1 cellular context compared by ENCODE assay signal in the genomic region with DNA sequence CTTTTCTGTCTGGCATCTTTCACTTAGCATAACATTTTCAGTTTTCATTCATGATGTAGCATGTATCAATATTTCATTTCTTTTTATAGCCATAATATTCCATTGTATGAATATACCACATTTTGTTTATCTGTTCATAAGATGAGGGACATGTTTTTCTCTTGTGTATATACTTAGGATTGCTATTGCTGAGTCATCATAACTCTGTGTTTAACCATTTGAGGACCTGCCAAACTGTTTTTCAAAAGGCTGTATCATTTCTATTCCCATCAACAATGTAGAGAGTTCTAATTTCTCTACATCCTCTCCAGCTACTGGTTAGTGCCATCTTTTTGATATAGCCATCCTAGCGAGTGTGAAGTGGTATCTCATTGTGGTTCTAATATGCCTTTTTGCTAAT.
TF ChIP-seq lines count a peak whose summit lies in the region.

No MANE protein-coding gene starts in this region.

TF ChIP-seq in K562, 482 proteins besides CTCF, POLR2A, EP300 and RAD21 (continued from another document and continues in another):
- TF ChIP-seq REST (CRISPR knock-in tag; IDR thresholded peaks at IDR 0.05; ENCODE audit: low read depth) (no peak), RAD51 (IDR thresholded peaks at IDR 0.05; ENCODE audit: borderline replicate concordance, low read depth) (no peak), PML (IDR thresholded peaks at IDR 0.05; ENCODE audit: low read length) (no peak), HCFC1 (IDR thresholded peaks at IDR 0.05; ENCODE audit: low read depth, low read length) (no peak), ARHGAP35 (IDR thresholded peaks at IDR 0.05; ENCODE audit: partially characterized antibody) (no peak)
- TF ChIP-seq, protein P1, sequence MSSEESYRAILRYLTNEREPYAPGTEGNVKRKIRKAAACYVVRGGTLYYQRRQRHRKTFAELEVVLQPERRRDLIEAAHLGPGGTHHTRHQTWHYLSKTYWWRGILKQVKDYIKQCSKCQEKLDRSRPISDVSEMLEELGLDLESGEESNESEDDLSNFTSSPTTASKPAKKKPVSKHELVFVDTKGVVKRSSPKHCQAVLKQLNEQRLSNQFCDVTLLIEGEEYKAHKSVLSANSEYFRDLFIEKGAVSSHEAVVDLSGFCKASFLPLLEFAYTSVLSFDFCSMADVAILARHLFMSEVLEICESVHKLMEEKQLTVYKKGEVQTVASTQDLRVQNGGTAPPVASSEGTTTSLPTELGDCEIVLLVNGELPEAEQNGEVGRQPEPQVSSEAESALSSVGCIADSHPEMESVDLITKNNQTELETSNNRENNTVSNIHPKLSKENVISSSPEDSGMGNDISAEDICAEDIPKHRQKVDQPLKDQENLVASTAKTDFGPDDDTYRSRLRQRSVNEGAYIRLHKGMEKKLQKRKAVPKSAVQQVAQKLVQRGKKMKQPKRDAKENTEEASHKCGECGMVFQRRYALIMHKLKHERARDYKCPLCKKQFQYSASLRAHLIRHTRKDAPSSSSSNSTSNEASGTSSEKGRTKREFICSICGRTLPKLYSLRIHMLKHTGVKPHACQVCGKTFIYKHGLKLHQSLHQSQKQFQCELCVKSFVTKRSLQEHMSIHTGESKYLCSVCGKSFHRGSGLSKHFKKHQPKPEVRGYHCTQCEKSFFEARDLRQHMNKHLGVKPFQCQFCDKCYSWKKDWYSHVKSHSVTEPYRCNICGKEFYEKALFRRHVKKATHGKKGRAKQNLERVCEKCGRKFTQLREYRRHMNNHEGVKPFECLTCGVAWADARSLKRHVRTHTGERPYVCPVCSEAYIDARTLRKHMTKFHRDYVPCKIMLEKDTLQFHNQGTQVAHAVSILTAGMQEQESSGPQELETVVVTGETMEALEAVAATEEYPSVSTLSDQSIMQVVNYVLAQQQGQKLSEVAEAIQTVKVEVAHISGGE (CRISPR knock-in tag; IDR thresholded peaks at IDR 0.05) = no peak
- TF ChIP-seq, protein P2, sequence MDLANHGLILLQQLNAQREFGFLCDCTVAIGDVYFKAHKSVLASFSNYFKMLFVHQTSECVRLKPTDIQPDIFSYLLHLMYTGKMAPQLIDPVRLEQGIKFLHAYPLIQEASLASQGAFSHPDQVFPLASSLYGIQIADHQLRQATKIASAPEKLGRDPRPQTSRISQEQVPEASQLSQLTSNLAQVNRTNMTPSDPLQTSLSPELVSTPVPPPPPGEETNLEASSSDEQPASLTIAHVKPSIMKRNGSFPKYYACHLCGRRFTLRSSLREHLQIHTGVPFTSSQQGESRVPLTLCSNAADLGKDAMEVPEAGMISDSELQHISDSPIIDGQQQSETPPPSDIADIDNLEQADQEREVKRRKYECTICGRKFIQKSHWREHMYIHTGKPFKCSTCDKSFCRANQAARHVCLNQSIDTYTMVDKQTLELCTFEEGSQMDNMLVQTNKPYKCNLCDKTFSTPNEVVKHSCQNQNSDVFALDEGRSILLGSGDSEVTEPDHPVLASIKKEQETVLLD (IDR thresholded peaks at IDR 0.05) = 0 out of 2 replicates have a peak, but pooled peaks have one; percentile 59
- TF ChIP-seq, protein P3, sequence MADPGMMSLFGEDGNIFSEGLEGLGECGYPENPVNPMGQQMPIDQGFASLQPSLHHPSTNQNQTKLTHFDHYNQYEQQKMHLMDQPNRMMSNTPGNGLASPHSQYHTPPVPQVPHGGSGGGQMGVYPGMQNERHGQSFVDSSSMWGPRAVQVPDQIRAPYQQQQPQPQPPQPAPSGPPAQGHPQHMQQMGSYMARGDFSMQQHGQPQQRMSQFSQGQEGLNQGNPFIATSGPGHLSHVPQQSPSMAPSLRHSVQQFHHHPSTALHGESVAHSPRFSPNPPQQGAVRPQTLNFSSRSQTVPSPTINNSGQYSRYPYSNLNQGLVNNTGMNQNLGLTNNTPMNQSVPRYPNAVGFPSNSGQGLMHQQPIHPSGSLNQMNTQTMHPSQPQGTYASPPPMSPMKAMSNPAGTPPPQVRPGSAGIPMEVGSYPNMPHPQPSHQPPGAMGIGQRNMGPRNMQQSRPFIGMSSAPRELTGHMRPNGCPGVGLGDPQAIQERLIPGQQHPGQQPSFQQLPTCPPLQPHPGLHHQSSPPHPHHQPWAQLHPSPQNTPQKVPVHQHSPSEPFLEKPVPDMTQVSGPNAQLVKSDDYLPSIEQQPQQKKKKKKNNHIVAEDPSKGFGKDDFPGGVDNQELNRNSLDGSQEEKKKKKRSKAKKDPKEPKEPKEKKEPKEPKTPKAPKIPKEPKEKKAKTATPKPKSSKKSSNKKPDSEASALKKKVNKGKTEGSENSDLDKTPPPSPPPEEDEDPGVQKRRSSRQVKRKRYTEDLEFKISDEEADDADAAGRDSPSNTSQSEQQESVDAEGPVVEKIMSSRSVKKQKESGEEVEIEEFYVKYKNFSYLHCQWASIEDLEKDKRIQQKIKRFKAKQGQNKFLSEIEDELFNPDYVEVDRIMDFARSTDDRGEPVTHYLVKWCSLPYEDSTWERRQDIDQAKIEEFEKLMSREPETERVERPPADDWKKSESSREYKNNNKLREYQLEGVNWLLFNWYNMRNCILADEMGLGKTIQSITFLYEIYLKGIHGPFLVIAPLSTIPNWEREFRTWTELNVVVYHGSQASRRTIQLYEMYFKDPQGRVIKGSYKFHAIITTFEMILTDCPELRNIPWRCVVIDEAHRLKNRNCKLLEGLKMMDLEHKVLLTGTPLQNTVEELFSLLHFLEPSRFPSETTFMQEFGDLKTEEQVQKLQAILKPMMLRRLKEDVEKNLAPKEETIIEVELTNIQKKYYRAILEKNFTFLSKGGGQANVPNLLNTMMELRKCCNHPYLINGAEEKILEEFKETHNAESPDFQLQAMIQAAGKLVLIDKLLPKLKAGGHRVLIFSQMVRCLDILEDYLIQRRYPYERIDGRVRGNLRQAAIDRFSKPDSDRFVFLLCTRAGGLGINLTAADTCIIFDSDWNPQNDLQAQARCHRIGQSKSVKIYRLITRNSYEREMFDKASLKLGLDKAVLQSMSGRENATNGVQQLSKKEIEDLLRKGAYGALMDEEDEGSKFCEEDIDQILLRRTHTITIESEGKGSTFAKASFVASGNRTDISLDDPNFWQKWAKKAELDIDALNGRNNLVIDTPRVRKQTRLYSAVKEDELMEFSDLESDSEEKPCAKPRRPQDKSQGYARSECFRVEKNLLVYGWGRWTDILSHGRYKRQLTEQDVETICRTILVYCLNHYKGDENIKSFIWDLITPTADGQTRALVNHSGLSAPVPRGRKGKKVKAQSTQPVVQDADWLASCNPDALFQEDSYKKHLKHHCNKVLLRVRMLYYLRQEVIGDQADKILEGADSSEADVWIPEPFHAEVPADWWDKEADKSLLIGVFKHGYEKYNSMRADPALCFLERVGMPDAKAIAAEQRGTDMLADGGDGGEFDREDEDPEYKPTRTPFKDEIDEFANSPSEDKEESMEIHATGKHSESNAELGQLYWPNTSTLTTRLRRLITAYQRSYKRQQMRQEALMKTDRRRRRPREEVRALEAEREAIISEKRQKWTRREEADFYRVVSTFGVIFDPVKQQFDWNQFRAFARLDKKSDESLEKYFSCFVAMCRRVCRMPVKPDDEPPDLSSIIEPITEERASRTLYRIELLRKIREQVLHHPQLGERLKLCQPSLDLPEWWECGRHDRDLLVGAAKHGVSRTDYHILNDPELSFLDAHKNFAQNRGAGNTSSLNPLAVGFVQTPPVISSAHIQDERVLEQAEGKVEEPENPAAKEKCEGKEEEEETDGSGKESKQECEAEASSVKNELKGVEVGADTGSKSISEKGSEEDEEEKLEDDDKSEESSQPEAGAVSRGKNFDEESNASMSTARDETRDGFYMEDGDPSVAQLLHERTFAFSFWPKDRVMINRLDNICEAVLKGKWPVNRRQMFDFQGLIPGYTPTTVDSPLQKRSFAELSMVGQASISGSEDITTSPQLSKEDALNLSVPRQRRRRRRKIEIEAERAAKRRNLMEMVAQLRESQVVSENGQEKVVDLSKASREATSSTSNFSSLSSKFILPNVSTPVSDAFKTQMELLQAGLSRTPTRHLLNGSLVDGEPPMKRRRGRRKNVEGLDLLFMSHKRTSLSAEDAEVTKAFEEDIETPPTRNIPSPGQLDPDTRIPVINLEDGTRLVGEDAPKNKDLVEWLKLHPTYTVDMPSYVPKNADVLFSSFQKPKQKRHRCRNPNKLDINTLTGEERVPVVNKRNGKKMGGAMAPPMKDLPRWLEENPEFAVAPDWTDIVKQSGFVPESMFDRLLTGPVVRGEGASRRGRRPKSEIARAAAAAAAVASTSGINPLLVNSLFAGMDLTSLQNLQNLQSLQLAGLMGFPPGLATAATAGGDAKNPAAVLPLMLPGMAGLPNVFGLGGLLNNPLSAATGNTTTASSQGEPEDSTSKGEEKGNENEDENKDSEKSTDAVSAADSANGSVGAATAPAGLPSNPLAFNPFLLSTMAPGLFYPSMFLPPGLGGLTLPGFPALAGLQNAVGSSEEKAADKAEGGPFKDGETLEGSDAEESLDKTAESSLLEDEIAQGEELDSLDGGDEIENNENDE (IDR thresholded peaks at IDR 0.05; ENCODE audit: low read depth, low read length) = no peak
- TF ChIP-seq, protein P4, sequence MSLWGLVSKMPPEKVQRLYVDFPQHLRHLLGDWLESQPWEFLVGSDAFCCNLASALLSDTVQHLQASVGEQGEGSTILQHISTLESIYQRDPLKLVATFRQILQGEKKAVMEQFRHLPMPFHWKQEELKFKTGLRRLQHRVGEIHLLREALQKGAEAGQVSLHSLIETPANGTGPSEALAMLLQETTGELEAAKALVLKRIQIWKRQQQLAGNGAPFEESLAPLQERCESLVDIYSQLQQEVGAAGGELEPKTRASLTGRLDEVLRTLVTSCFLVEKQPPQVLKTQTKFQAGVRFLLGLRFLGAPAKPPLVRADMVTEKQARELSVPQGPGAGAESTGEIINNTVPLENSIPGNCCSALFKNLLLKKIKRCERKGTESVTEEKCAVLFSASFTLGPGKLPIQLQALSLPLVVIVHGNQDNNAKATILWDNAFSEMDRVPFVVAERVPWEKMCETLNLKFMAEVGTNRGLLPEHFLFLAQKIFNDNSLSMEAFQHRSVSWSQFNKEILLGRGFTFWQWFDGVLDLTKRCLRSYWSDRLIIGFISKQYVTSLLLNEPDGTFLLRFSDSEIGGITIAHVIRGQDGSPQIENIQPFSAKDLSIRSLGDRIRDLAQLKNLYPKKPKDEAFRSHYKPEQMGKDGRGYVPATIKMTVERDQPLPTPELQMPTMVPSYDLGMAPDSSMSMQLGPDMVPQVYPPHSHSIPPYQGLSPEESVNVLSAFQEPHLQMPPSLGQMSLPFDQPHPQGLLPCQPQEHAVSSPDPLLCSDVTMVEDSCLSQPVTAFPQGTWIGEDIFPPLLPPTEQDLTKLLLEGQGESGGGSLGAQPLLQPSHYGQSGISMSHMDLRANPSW (CRISPR knock-in tag; IDR thresholded peaks at IDR 0.05) = no peak
